ENCODE assay signal across 1 cellular context in genomic region chr3:186807231-186807630, GRCh38.
TF ChIP-seq lines count a peak whose summit lies in the region.

No MANE protein-coding gene starts in this region.

TF ChIP-seq in K562, 482 proteins besides CTCF, POLR2A, EP300 and RAD21:
- no peak for TF ChIP-seq SMC3 (conservative IDR thresholded peaks at IDR 0.05; ENCODE audit: insufficient read depth, low read depth, low read length)
- no peak for TF ChIP-seq ZBTB33 (CRISPR knock-in tag; IDR thresholded peaks at IDR 0.05)
- TF ChIP-seq RBM25 (IDR thresholded peaks at IDR 0.05; ENCODE audit: low read depth, low read length, severe bottlenecking) = no peak
- TF ChIP-seq ZNF431 (CRISPR knock-in tag; IDR thresholded peaks at IDR 0.05) = 0 out of 2 replicates have a peak, but pooled peaks have one; percentile 40
- TF ChIP-seq RHOXF2B (CRISPR knock-in tag; conservative IDR thresholded peaks at IDR 0.05) = no peak
- TF ChIP-seq CTBP1 (IDR thresholded peaks at IDR 0.05; ENCODE audit: borderline replicate concordance) = no peak
- no peak for TF ChIP-seq TRIM24 (IDR thresholded peaks at IDR 0.05)
- TF ChIP-seq ARID3B (CRISPR knock-in tag; IDR thresholded peaks at IDR 0.05; ENCODE audit: borderline replicate concordance) = no peak
- TF ChIP-seq ZNF764 (CRISPR knock-in tag; IDR thresholded peaks at IDR 0.05; ENCODE audit: low read depth) = no peak
- TF ChIP-seq HMBOX1 (IDR thresholded peaks at IDR 0.05) = peak; percentile 69; the same call in 1 of the 2 replicates
- no peak for TF ChIP-seq UBTF (IDR thresholded peaks at IDR 0.05; ENCODE audit: borderline replicate concordance in 1 of 2, low read depth in 2 of 2, low read length in 2 of 2)
